Comparison of ENCODE assay signal across 8 cellular contexts in genomic region chr7:47574473-47575328, GRCh38. TPM values are rescaled to one million over a fixed set of nuclear protein-coding genes. Genes with fewer than 3 reads are reported as not detected.
DNase-seq lines count a peak whose midpoint lies in the region; ATAC-seq and TF ChIP-seq lines count a peak whose summit lies in the region.

No MANE protein-coding gene starts in this region.

- H3K27me3 ChIP-seq in HL-60 (ENCODE audit: insufficient read depth, poor library complexity, severe bottlenecking): no peaks in the 10 kb centered on the region
- no peaks in the 10 kb centered on the region for H3K27me3 ChIP-seq in foreskin keratinocyte

- H3K27ac ChIP-seq in HL-60 (replicated peaks): peak overlapping the region; percentile 10; the same call in 1 of the 2 replicates
- no peak overlapping the region for H3K27ac ChIP-seq in foreskin keratinocyte

- ATAC-seq in GM21526 (IDR thresholded peaks at IDR 0.05; ENCODE audit: low FRiP score, unreplicated experiment) (peak; percentile 89), foreskin keratinocyte (no peak)

- peak overlapping the region; percentile 65 for H3K27ac Mint-ChIP-seq in type B pancreatic cell

- peaks cover 18% of the 10 kb centered on the region for H3K4me1 ChIP-seq in foreskin keratinocyte

- DNase-seq in AG10803 (ENCODE audit: low read depth): no peak
- DNase-seq in HL-60 (ENCODE audit: low read depth in 1 of 2, low spot score in 1 of 2): peak; percentile 43 to 85
- no peak for DNase-seq in erythroblast (lab: John Stamatoyannopoulos, UW)
- no peak for DNase-seq in type B pancreatic cell (ENCODE audit: extremely low spot score, unreplicated experiment)
- no peak for DNase-seq in retina
- DNase-seq in amniotic stem cell (lab: John Stamatoyannopoulos, UW): no peak
- no peak for DNase-seq in foreskin keratinocyte

- no peak for TF ChIP-seq CTCF in AG10803 (conservative IDR thresholded peaks at IDR 0.05; ENCODE audit: low read length)
- no peak for TF ChIP-seq CTCF in HL-60 (IDR thresholded peaks at IDR 0.05; ENCODE audit: insufficient read depth, low read length)
- TF ChIP-seq CTCF in type B pancreatic cell (conservative IDR thresholded peaks at IDR 0.05): no peak
- TF ChIP-seq CTCF in foreskin keratinocyte (conservative IDR thresholded peaks at IDR 0.05): no peak

- peaks cover 16% of the 10 kb centered on the region for H3K36me3 Mint-ChIP-seq in type B pancreatic cell

- peak overlapping the region; percentile 7; the same call in 1 of the 2 replicates for H3K4me3 ChIP-seq in AG10803 (ENCODE audit: low read length)
- no peak overlapping the region for H3K4me3 ChIP-seq in HL-60 (replicated peaks; ENCODE audit: insufficient read depth, low read length)

- H3K9me3 Mint-ChIP-seq in type B pancreatic cell: no peaks in the 10 kb centered on the region

- TF ChIP-seq POLR2A in erythroblast (IDR thresholded peaks at IDR 0.05; ENCODE audit: low read length): peak; percentile 3

- peaks cover 83% of the 10 kb centered on the region for H3K4me1 Mint-ChIP-seq in type B pancreatic cell (ENCODE audit: unreplicated experiment)

- peak overlapping the region; percentile 71 for H3K4me3 Mint-ChIP-seq in type B pancreatic cell

- H3K27me3 Mint-ChIP-seq in type B pancreatic cell: peaks cover 3% of the 10 kb centered on the region

RNA-seq across cellular contexts. Expression of gene TNS3, which starts 7.2 kb away (rescaled TPM):
- total RNA-seq in type B pancreatic cell (ENCODE audit: low replicate concordance): 48.8 and 138 TPM in 2 replicates
- 6.6 and 9.4 TPM in 2 replicates for total RNA-seq in foreskin keratinocyte
- polyA plus RNA-seq in foreskin keratinocyte: 2.4 and 2.9 TPM in 2 replicates

Comparison
In these comparisons a context has a peak if more than half of its experiments do, and no peak if none do; other contexts are left out.
1. DNase-seq: peak in HL-60 (2 of 2); none in AG10803 (single experiment), erythroblast (0 of 2), type B pancreatic cell (single experiment), retina (single experiment), amniotic stem cell (single experiment) and foreskin keratinocyte (0 of 2).